ENCODE assay signal across 34 cellular contexts in genomic region chr19:38801359-38802095, GRCh38. TPM values are rescaled to one million over a fixed set of nuclear protein-coding genes. Genes with fewer than 3 reads are reported as not detected.
"Had no signal": no experiment of that assay in that cellular context is flagged by ENCODE, and none has a peak within 500 bp of the region (broad histone marks: within the 10 kb centered on the region; RNA-seq: fewer than 3 reads in every experiment).

No MANE protein-coding gene starts in this region.

- H3K9ac ChIP-seq: KMS-11 had no signal

- DNase-seq: activated CD4-positive, alpha-beta T cell treated with anti-CD3 and anti-CD28 coated beads, Interleukin-2, amount 10 ng/mL, durations not matched to agents 24 days and 14 days; activated CD4-positive, alpha-beta T cell treated with anti-CD3 and anti-CD28 coated beads, Interleukin-2, amount 50 U/mL, for 4 hours; activated CD8-positive, alpha-beta T cell treated with anti-CD3 and anti-CD28 coated beads for 36 hours; activated effector memory CD4-positive, alpha-beta T cell treated with anti-CD3 and anti-CD28 coated beads, Interleukin-2, amount 50 U/mL, for 16 hours; activated naive CD4-positive, alpha-beta T cell; activated naive CD4-positive, alpha-beta T cell treated with anti-CD3 and anti-CD28 coated beads, Interleukin-2, amount 50 U/mL, for 16 hours; activated naive CD8-positive, alpha-beta T cell treated with anti-CD3 and anti-CD28 coated beads for 36 hours; activated T-cell treated with anti-CD3 and anti-CD28 coated beads, Interleukin-2, amount 50 U/mL, for 1 hour; activated T-cell treated with anti-CD3 and anti-CD28 coated beads, Interleukin-2, amount 50 U/mL, for 72 hours; amniotic stem cell; brain microvascular endothelial cell; central memory CD4-positive, alpha-beta T cell; NCI-H1092 treated with DMSO at 0.1 percent for 48 hours; NCI-H1417; NCI-H187 treated with DMSO at 0.1 percent for 48 hours; NCI-H2081; NCI-H2171 treated with DMSO at 0.1 percent for 48 hours; NCI-H2227 treated with DMSO at 0.1 percent for 48 hours; NCI-H446; NCI-H510A treated with DMSO at 0.1 percent for 48 hours; NCI-H526 treated with DMSO at 0.1 percent for 48 hours; NCI-H774; RPMI8226; SIG-M5; SW 1271; T-helper 1 cell; T-helper 2 cell; T-helper 9 cell had no signal

- H3K27me3 ChIP-seq: brain microvascular endothelial cell had no signal

- H3K4me2 ChIP-seq: KMS-11 had no signal

- H3K27ac ChIP-seq: brain microvascular endothelial cell, KMS-11 had no signal

- H3K36me3 ChIP-seq: brain microvascular endothelial cell had no signal

- ATAC-seq: activated CD8-positive, alpha-beta T cell treated with anti-CD3 and anti-CD28 coated beads for 36 hours; activated T-cell treated with anti-CD3 and anti-CD28 coated beads, Interleukin-2, amount 50 U/mL, for 72 hours; activated T-helper 17 cell treated with anti-CD3 and anti-CD28 coated beads, Interleukin-2, amount 50 U/mL, for 72 hours; Panc1 had no signal

RNA-seq across cellular contexts. Expression of gene LGALS4, which starts 11.2 kb away (rescaled TPM):
- total RNA-seq: M059J had no signal

RNA-seq across cellular contexts. Expression of gene LGALS7B, which starts 12.5 kb away (rescaled TPM):
- total RNA-seq: activated CD4-positive, alpha-beta T cell treated with anti-CD3 and anti-CD28 coated beads, Interleukin-2, amount 10 ng/mL, durations not matched to agents 24 days and 14 days; activated CD8-positive, alpha-beta memory T cell treated with anti-CD3 and anti-CD28 coated beads for 36 hours; activated CD8-positive, alpha-beta T cell treated with anti-CD3 and anti-CD28 coated beads for 36 hours; activated naive CD8-positive, alpha-beta T cell treated with anti-CD3 and anti-CD28 coated beads for 36 hours; activated T-cell treated with anti-CD3 and anti-CD28 coated beads, Interleukin-2, amount 50 U/mL, for 72 hours; activated T-helper 17 cell treated with anti-CD3 and anti-CD28 coated beads, Interleukin-2, amount 50 U/mL, for 72 hours; aorta; M059J had no signal
- polyA plus RNA-seq: aorta had no signal

RNA-seq across cellular contexts. Expression of gene LGALS7, which starts 28.2 kb away (rescaled TPM):
- total RNA-seq: activated CD4-positive, alpha-beta T cell treated with anti-CD3 and anti-CD28 coated beads, Interleukin-2, amount 10 ng/mL, durations not matched to agents 24 days and 14 days; activated CD8-positive, alpha-beta memory T cell treated with anti-CD3 and anti-CD28 coated beads for 36 hours; activated CD8-positive, alpha-beta T cell treated with anti-CD3 and anti-CD28 coated beads for 36 hours; activated naive CD8-positive, alpha-beta T cell treated with anti-CD3 and anti-CD28 coated beads for 36 hours; activated T-cell treated with anti-CD3 and anti-CD28 coated beads, Interleukin-2, amount 50 U/mL, for 72 hours; activated T-helper 17 cell treated with anti-CD3 and anti-CD28 coated beads, Interleukin-2, amount 50 U/mL, for 72 hours; aorta; M059J had no signal
- polyA plus RNA-seq: aorta had no signal
